Comparison of ENCODE assay signal across 10 cellular contexts in the genomic region with DNA sequence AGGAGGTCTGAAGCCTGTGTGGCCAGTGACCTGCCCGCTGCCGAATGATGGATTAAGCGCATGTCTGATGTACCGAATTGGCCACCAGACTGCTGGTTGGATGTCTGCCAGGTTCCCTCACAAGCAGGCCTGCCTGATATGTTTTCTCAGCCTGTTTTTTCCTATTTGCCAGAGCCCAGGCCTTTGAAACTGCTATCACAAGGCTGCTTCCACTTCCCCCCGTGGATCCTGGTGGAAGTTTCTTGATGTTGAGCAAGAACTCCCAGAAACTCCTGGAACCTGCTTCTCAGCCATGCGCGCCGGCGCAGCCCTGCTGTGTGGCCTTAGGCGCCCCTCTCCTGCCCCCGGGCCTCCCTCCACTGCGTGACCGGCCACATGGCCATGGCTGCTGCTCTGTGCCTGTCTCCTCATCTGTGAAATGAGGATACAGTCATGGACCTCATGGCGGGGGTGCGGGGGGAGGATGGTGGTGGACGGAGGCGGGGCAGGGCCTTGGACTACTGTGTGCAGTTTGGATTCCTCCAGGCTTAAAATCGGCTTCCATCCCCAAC. TPM values are rescaled to one million over a fixed set of nuclear protein-coding genes. Genes with fewer than 3 reads are reported as not detected.
DNase-seq lines count a peak whose midpoint lies in the region; ATAC-seq and TF ChIP-seq lines count a peak whose summit lies in the region.
"Had no signal": no experiment of that assay in that cellular context is flagged by ENCODE, and none has a peak within 500 bp of the region (broad histone marks: within the 10 kb centered on the region; RNA-seq: fewer than 3 reads in every experiment).

No MANE protein-coding gene starts in this region.

- ATAC-seq in left cardiac atrium (peak; percentile 14 to 27), psoas muscle (peak in 2 of 4 donors; percentile 10 to 15), HG03342 (IDR thresholded peaks at IDR 0.05; ENCODE audit: unreplicated experiment) (no peak), HG02798 (IDR thresholded peaks at IDR 0.05; ENCODE audit: poor library complexity, unreplicated experiment) (no peak), HG02938 (IDR thresholded peaks at IDR 0.05; ENCODE audit: unreplicated experiment) (no peak)

- 55 to 66% (median 61%) methylated on average over 17 to 18 of the region's 18 CpGs for WGBS in psoas muscle, 3 donors

- no peak overlapping the region for H3K4me3 ChIP-seq in psoas muscle

- H3K9me3 ChIP-seq in psoas muscle: no peaks in the 10 kb centered on the region
- H3K9me3 ChIP-seq: SJSA1 had no signal

- no peaks in the 10 kb centered on the region for H3K36me3 ChIP-seq in psoas muscle (ENCODE audit: insufficient read depth in 1 of 2, low read depth in 1 of 2)
- H3K36me3 ChIP-seq: SJSA1 had no signal

- DNase-seq in NCI-H1092 treated with DMSO at 0.1 percent for 48 hours (lab: John Stamatoyannopoulos, UW) (peak; percentile 55), amniotic epithelial cell (ENCODE audit: low read depth) (peak; percentile 49), left cardiac atrium (peak; percentile 79), psoas muscle (no peak), GM03348 (ENCODE audit: low spot score) (no peak)

- no peak for TF ChIP-seq CTCF in psoas muscle (IDR thresholded peaks at IDR 0.05)

- intact Hi-C loops in left cardiac atrium (cut with DNase I): no loop called here
- intact Hi-C loops in psoas muscle (cut with DNase I): no loop called here

- H3K27ac ChIP-seq in psoas muscle: peak overlapping the region; percentile 0
- H3K27ac ChIP-seq: KMS-11, SJSA1 had no signal

- H3K4me1 ChIP-seq in psoas muscle: no peaks in the 10 kb centered on the region
- H3K4me1 ChIP-seq: SJSA1 had no signal

- H3K27me3 ChIP-seq in psoas muscle (ENCODE audit: insufficient read depth in 3 of 3, low read length in 2 of 3): no peaks in the 10 kb centered on the region
- H3K27me3 ChIP-seq: SJSA1 had no signal

RNA-seq across cellular contexts. Expression of gene CALM1, which starts 56.6 kb away (rescaled TPM):
- 100 to 1,000 TPM; 428 to 511 TPM for total RNA-seq in left cardiac atrium
- total RNA-seq in psoas muscle: 1,000 to 10,000 TPM in 1 of 4 donors, 100 to 1,000 TPM in 3; 460 to 1,593 (median 666) TPM
- 1,000 to 10,000 TPM in 1 of 3 donors, 100 to 1,000 TPM in 2; 559 to 1,064 (median 580) TPM for polyA plus RNA-seq in psoas muscle

Comparison
In these comparisons a context has a peak if more than half of its experiments do, and no peak if none do; other contexts are left out.
1. DNase-seq: peak in NCI-H1092 treated with DMSO at 0.1 percent for 48 hours (single experiment), amniotic epithelial cell (single experiment) and left cardiac atrium (single experiment); none in psoas muscle (0 of 2) and GM03348 (single experiment).
2. ATAC-seq: peak in left cardiac atrium (2 of 2); none in HG03342 (single experiment), HG02798 (single experiment) and HG02938 (single experiment).